Comparison of ENCODE assay signal across 8 cellular contexts in the genomic region with DNA sequence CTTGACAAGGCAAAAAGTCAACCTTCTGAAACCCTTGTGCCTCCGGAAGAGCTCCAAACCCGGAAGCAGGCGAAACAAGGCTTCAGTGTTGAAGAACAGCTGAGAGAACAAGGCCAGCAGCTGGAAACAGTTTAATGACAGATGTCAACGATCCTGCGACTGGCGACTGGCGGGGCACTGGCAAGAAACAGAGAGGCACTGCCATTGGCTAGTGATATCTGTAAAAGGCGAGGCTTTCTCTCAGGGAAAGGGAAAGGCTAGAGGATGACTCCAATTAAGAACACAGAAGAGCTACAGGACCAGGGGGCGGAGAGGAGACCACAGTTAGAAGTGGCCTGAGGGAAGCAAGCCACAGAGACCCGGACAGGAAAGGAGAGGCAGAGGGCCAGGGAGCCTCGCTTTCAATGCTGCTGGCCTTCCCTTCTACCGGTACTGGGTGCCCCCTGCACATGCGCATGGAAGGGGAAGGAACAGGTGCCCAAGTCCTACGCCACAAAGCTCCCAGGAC. TPM values are rescaled to one million over a fixed set of nuclear protein-coding genes. Genes with fewer than 3 reads are reported as not detected.
A peak's percentile ranks its signal among the peaks of the same experiment; 100 is the strongest.
DNase-seq lines count a peak whose midpoint lies in the region; ATAC-seq and TF ChIP-seq lines count a peak whose summit lies in the region.

No MANE protein-coding gene starts in this region.

- no peak for TF ChIP-seq POLR2A in ovary (IDR thresholded peaks at IDR 0.05)

- intact Hi-C loops in ovary (cut with DNase I): no loop called here

- peaks cover 100% of the 10 kb centered on the region for H3K79me2 ChIP-seq in osteoblast (ENCODE audit: insufficient read depth, low read length)

- peak overlapping the region; percentile 60 for H3K4me2 ChIP-seq in osteoblast (ENCODE audit: insufficient read depth, low read length)

- no peak for ATAC-seq in HG03378 (IDR thresholded peaks at IDR 0.05; ENCODE audit: unreplicated experiment)
- ATAC-seq in HG03045 (IDR thresholded peaks at IDR 0.05; ENCODE audit: unreplicated experiment): no peak
- ATAC-seq in HG02623 (IDR thresholded peaks at IDR 0.05; ENCODE audit: unreplicated experiment): no peak

- WGBS in ovary, 3 donors: 31 to 47% (median 40%) methylated on average over 14 of the region's 14 CpGs

- no peak overlapping the region for H2AFZ ChIP-seq in osteoblast (ENCODE audit: low read length)

- H3K27ac ChIP-seq in osteoblast (ENCODE audit: low read depth, low read length): peak overlapping the region; percentile 64
- H3K27ac ChIP-seq in ovary: no peak overlapping the region

- TF ChIP-seq EP300 in ovary (IDR thresholded peaks at IDR 0.05): no peak

- H3K36me3 ChIP-seq in osteoblast (ENCODE audit: insufficient read depth, low read length): peaks cover 47% of the 10 kb centered on the region
- H3K36me3 ChIP-seq in ovary: no peaks in the 10 kb centered on the region

- TF ChIP-seq CTCF in osteoblast (IDR thresholded peaks at IDR 0.05; ENCODE audit: extremely low read depth, low read depth, low read length) (no peak), ovary (IDR thresholded peaks at IDR 0.05) (no peak)

- peaks cover 62% of the 10 kb centered on the region for H3K4me1 ChIP-seq in osteoblast (ENCODE audit: insufficient read depth, low read length)
- peaks cover 19% of the 10 kb centered on the region for H3K4me1 ChIP-seq in ovary (ENCODE audit: insufficient read depth)

- H4K20me1 ChIP-seq in osteoblast (ENCODE audit: insufficient read depth, low read length): peaks cover 88% of the 10 kb centered on the region

- peak overlapping the region; percentile 39 for H3K4me3 ChIP-seq in osteoblast (ENCODE audit: insufficient read depth, low read length)
- no peak overlapping the region for H3K4me3 ChIP-seq in ovary

- no peaks in the 10 kb centered on the region for H3K27me3 ChIP-seq in osteoblast (ENCODE audit: insufficient read depth, low read length)
- no peaks in the 10 kb centered on the region for H3K27me3 ChIP-seq in ovary

- DNase-seq in G401 (ENCODE audit: low spot score): peak; percentile 18
- peak; percentile 51 for DNase-seq in SHP77 treated with DMSO at 0.1 percent for 48 hours (lab: John Stamatoyannopoulos, UW)
- peak; percentile 68 for DNase-seq in foreskin melanocyte
- peak; percentile 56 for DNase-seq in osteoblast (ENCODE audit: insufficient read length, low spot score, missing footprints)
- DNase-seq in ovary: no peak

- H3K9me3 ChIP-seq in osteoblast (ENCODE audit: low read depth, low read length): no peaks in the 10 kb centered on the region
- no peaks in the 10 kb centered on the region for H3K9me3 ChIP-seq in ovary

- in situ Hi-C loops in G401 (cut with HindIII; ENCODE audit: low sequenced_read_pairs): no loop called here

RNA-seq across cellular contexts. Expression of a gene that starts 19.4 kb away (rescaled TPM):
- total RNA-seq in G401 (2014; rRNA removed; shearing (Covaris generic)): 306 and 444 TPM in 2 replicates
- total RNA-seq in osteoblast: 1,572 and 1,742 TPM in 2 replicates
- 100 to 1,000 TPM; 230 to 350 (median 276) TPM for total RNA-seq in ovary
- 100 to 1,000 TPM; 207 to 517 TPM for polyA plus RNA-seq in ovary

Comparison
In these comparisons a context has a peak if more than half of its experiments do, and no peak if none do; other contexts are left out.
1. DNase-seq: peak in G401 (single experiment), SHP77 treated with DMSO at 0.1 percent for 48 hours (single experiment), foreskin melanocyte (single experiment) and osteoblast (single experiment); none in ovary (0 of 5).